Comparison of ENCODE assay signal across 8 cellular contexts in the genomic region with DNA sequence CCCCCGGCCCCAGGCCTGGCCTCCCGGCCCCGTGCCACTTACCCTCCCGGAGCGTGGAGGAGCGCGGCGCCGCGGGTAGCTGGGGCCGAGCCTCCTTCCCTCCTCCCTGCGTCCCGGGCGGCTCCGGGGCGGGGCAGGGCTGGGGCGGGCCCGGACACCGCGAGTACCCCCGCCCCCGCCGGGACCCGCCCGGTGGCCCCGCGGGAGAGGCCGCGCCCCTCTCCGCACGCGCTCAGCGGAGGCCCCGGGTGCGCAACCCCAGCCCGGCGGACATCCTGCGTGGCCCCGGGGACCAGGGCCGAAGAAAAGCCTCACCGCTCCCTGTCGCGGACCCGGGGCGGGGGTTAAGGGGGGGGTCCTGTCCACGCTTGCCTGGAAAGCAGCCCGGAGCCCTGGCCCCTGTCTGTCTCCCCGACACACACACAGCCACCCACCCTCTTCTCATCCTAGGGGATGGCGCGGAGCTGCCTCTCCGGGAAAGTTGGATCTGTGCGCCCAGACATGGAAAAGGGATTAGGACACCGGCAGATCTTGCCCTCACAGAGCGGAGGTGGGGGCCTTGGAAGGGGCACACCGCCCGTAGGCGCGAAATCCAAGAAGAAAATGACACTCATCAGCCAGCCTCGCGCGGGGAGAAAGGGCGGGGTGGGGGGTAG. TPM values are rescaled to one million over a fixed set of nuclear protein-coding genes. Genes with fewer than 3 reads are reported as not detected.
DNase-seq lines count a peak whose midpoint lies in the region; ATAC-seq and TF ChIP-seq lines count a peak whose summit lies in the region.

A gene with protein sequence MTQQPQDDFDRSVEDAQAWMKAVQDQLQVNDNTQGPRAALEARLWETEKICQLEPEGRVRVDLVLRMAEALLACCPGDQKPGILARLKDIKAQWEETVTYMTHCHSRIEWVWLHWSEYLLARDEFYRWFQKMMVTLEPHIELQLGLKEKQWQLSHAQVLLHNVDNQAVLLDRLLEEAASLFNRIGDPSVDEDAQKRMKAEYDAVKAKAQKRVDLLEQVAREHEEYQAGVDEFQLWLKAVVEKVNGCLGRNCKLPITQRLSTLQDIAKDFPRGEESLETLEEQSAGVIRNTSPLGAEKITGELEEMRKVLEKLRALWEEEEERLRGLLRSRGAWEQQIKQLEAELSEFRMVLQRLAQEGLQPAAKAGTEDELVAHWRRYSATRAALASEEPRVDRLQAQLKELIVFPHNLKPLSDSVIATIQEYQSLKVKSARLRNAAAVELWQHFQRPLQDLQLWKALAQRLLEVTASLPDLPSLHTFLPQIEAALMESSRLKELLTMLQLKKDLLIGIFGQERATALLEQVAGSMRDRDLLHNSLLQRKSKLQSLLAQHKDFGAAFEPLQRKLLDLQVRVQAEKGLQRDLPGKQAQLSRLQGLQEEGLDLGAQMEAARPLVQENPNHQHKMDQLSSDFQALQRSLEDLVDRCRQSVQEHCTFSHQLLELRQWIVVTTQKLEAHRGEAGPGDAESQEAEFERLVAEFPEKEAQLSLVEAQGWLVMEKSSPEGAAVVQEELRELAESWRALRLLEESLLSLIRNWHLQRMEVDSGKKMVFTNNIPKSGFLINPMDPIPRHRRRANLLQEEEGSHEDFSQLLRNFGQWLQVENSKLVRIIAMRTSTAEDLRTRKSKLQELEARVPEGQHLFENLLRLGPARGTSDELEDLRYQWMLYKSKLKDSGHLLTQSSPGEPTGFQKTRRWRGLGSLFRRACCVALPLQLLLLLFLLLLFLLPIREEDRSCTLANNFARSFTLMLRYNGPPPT (minus strand): TSS at position 97 of the 656 bp plus-strand sequence. CDS start 40,829 bp downstream, outside the sequence.

- peak within 1 kb of the TSS; percentile 19; the same call in 1 of the 2 replicates for H2AFZ ChIP-seq in Karpas-422 (ENCODE audit: low read length)

- H3K9me3 ChIP-seq in Karpas-422 (ENCODE audit: low read length) (no peaks in the 10 kb centered on the region), esophagus muscularis mucosa (no peaks in the 10 kb centered on the region)

- no peaks in the 10 kb centered on the region for H3K9me3 Mint-ChIP-seq in activated CD8-positive, alpha-beta memory T cell treated with anti-CD3 and anti-CD28 coated beads, Interleukin-2, amount 10 ng/mL, durations not matched to agents 7 days and 5 days (ENCODE audit: low read depth)
- H3K9me3 Mint-ChIP-seq in natural killer cell = no peaks in the 10 kb centered on the region

- CTCF ChIA-PET in activated CD8-positive, alpha-beta memory T cell treated with anti-CD3 and anti-CD28 coated beads, Interleukin-2, amount 10 ng/mL, durations not matched to agents 7 days and 5 days (lab: Charles Lee) = interaction anchor here (1.0 to 4.6 kb wide), 5 partner anchors 10 to 67 kb away, joined by 3 to 35 read pairs (median 4); a partner anchor contains a TSS

- H3K79me2 ChIP-seq in Karpas-422 (ENCODE audit: low read length) = no peaks in the 10 kb centered on the region

- H3K9me2 ChIP-seq in Karpas-422 (replicated peaks; ENCODE audit: insufficient read depth, low read length) = no peaks in the 10 kb centered on the region

- peaks cover 13% of the 10 kb centered on the region for H3K36me3 Mint-ChIP-seq in activated CD8-positive, alpha-beta memory T cell treated with anti-CD3 and anti-CD28 coated beads, Interleukin-2, amount 10 ng/mL, durations not matched to agents 7 days and 5 days
- no peaks in the 10 kb centered on the region for H3K36me3 Mint-ChIP-seq in natural killer cell

- peak; percentile 72 for DNase-seq in ELR (ENCODE audit: low read depth)
- peak; percentile 55 for DNase-seq in Karpas-422
- DNase-seq in activated CD8-positive, alpha-beta memory T cell treated with anti-CD3 and anti-CD28 coated beads, Interleukin-2, amount 10 ng/mL, durations not matched to agents 7 days and 5 days = peak; percentile 71
- DNase-seq in esophagus muscularis mucosa (ENCODE audit: extremely low spot score) = no peak
- DNase-seq in natural killer cell = no peak
- no peak for DNase-seq in SIG-M5 treated with dmso at 0.1 percent for 504 hours (lab: John Stamatoyannopoulos, UW; ENCODE audit: unreplicated experiment)
- no peak for DNase-seq in NCI-H1092 treated with DMSO at 0.1 percent for 48 hours (lab: John Stamatoyannopoulos, UW)

- H4K20me1 ChIP-seq in Karpas-422 (ENCODE audit: insufficient read depth, low read depth, low read length) = no peaks in the 10 kb centered on the region; the same call in 1 of the 2 replicates

- TF ChIP-seq EP300 in esophagus muscularis mucosa (IDR thresholded peaks at IDR 0.05) = no peak

- H3K4me1 Mint-ChIP-seq in activated CD8-positive, alpha-beta memory T cell treated with anti-CD3 and anti-CD28 coated beads, Interleukin-2, amount 10 ng/mL, durations not matched to agents 7 days and 5 days = peaks cover 74% of the 10 kb centered on the region
- peaks cover 36 to 44% of the 10 kb centered on the region in 2 donors for H3K4me1 Mint-ChIP-seq in natural killer cell

- H3K4me3 Mint-ChIP-seq in activated CD8-positive, alpha-beta memory T cell treated with anti-CD3 and anti-CD28 coated beads, Interleukin-2, amount 10 ng/mL, durations not matched to agents 7 days and 5 days = peak within 1 kb of the TSS; percentile 96
- peak within 1 kb of the TSS; percentile 85 for H3K4me3 Mint-ChIP-seq in natural killer cell

- 21% methylated on average over 12 of the region's 62 CpGs for WGBS in esophagus muscularis mucosa

- H3K4me1 ChIP-seq in Karpas-422 (ENCODE audit: low read length) (peaks cover 50% of the 10 kb centered on the region), esophagus muscularis mucosa (peaks cover 54 to 81% (median 75%) of the 10 kb centered on the region in 4 donors)

- H3K4me2 ChIP-seq in Karpas-422 (ENCODE audit: low read depth, low read length, poor library complexity, severe bottlenecking) = peak within 1 kb of the TSS; percentile 82

- H3K36me3 ChIP-seq in Karpas-422 (ENCODE audit: insufficient read depth, low read length) (no peaks in the 10 kb centered on the region), esophagus muscularis mucosa (no peaks in the 10 kb centered on the region)

- no peak for TF ChIP-seq CTCF in esophagus muscularis mucosa (IDR thresholded peaks at IDR 0.05)
- TF ChIP-seq CTCF in natural killer cell (IDR thresholded peaks at IDR 0.05) = no peak

- ATAC-seq in GM21576 (IDR thresholded peaks at IDR 0.05; ENCODE audit: unreplicated experiment) (peak; percentile 34), natural killer cell (peak; percentile 44 to 68 (median 52))
- peak; percentile 70 for ATAC-seq in activated CD8-positive, alpha-beta memory T cell treated with anti-CD3 and anti-CD28 coated beads, Interleukin-2, amount 10 ng/mL, durations not matched to agents 7 days and 5 days

- TF ChIP-seq POLR2A in esophagus muscularis mucosa (IDR thresholded peaks at IDR 0.05; ENCODE audit: low read depth) = no peak

- H3K9ac ChIP-seq in Karpas-422 (ENCODE audit: low read length) = peak within 1 kb of the TSS; percentile 60

- intact Hi-C loops in esophagus muscularis mucosa (cut with DNase I) (no loop called here), natural killer cell (cut with micrococcal nuclease) (loop anchor here (1.0 kb wide), 2 partner anchors 18 to 36 kb away; no protein-coding TSS in a partner anchor)

- H3K27ac ChIP-seq in Karpas-422 (ENCODE audit: low read length) (no peak within 1 kb of the TSS), esophagus muscularis mucosa (replicated peaks in 1 of 4) (peak within 1 kb of the TSS; percentile 80 to 89 (median 84))

- no peaks in the 10 kb centered on the region for H3K27me3 Mint-ChIP-seq in activated CD8-positive, alpha-beta memory T cell treated with anti-CD3 and anti-CD28 coated beads, Interleukin-2, amount 10 ng/mL, durations not matched to agents 7 days and 5 days
- H3K27me3 Mint-ChIP-seq in natural killer cell (ENCODE audit: low read depth in 2 of 2) = no peaks in the 10 kb centered on the region

- H3K4me3 ChIP-seq in Karpas-422 (ENCODE audit: low read length) (peak within 1 kb of the TSS; percentile 63), esophagus muscularis mucosa (peak within 1 kb of the TSS; percentile 67 to 74 (median 70))

- no peaks in the 10 kb centered on the region; the same call in 1 of the 2 replicates for H3K27me3 ChIP-seq in Karpas-422 (ENCODE audit: low read length)
- peaks cover 0 to 52% (median 11%) of the 10 kb centered on the region in 4 donors for H3K27me3 ChIP-seq in esophagus muscularis mucosa

- peak within 1 kb of the TSS; percentile 95 for H3K27ac Mint-ChIP-seq in activated CD8-positive, alpha-beta memory T cell treated with anti-CD3 and anti-CD28 coated beads, Interleukin-2, amount 10 ng/mL, durations not matched to agents 7 days and 5 days
- H3K27ac Mint-ChIP-seq in natural killer cell = peak within 1 kb of the TSS; percentile 76 to 88

RNA-seq across cellular contexts. Expression of the gene that starts here (rescaled TPM):
- total RNA-seq in Karpas-422 (2014; rRNA removed; shearing (Covaris generic); ENCODE audit: low replicate concordance) = 1.8 and 3.3 TPM in 2 replicates
- total RNA-seq in activated CD8-positive, alpha-beta memory T cell treated with anti-CD3 and anti-CD28 coated beads, Interleukin-2, amount 10 ng/mL, durations not matched to agents 7 days and 5 days = 10 to 100 TPM; 65.8 to 81.6 TPM
- total RNA-seq in esophagus muscularis mucosa = 10 to 100 TPM; 14.4 to 18.7 (median 16.6) TPM
- total RNA-seq in natural killer cell = 10 to 100 TPM; 10.6 to 17.3 (median 15.4) TPM

Comparison
In these comparisons a context has a peak if more than half of its experiments do, and no peak if none do; other contexts are left out.
1. DNase-seq: peak in ELR (single experiment), Karpas-422 (single experiment) and activated CD8-positive, alpha-beta memory T cell treated with anti-CD3 and anti-CD28 coated beads, Interleukin-2, amount 10 ng/mL, durations not matched to agents 7 days and 5 days (single experiment); none in esophagus muscularis mucosa (single experiment), natural killer cell (single experiment), SIG-M5 treated with dmso at 0.1 percent for 504 hours (single experiment) and NCI-H1092 treated with DMSO at 0.1 percent for 48 hours (single experiment).
2. Peak in every context shown above with its lines, with median percentiles within 50 percentile points of each other: ATAC-seq.